Comparison of ENCODE assay signal across 20 cellular contexts in genomic region chr3:140134231-140134630, GRCh38.
"Had no signal": no experiment of that assay in that cellular context is flagged by ENCODE, and none has a peak within 500 bp of the region (broad histone marks: within the 10 kb centered on the region; RNA-seq: fewer than 3 reads in every experiment).

No MANE protein-coding gene starts in this region.

- H3K36me3 ChIP-seq: left ventricle myocardium inferior, lower lobe of right lung, tibial artery, upper lobe of left lung, uterus had no signal

- H3K4me3 ChIP-seq: hepatocyte, left ventricle myocardium inferior, lower lobe of right lung, tibial artery, upper lobe of left lung, uterus had no signal

- H3K9me3 ChIP-seq: left ventricle myocardium inferior, lower lobe of right lung, tibial artery, upper lobe of left lung, uterus had no signal

- DNase-seq: effector CD4-positive, alpha-beta T cell; endodermal cell; erythroblast; foreskin keratinocyte; head of caudate nucleus; kidney; left cardiac atrium; left ventricle myocardium inferior; lower lobe of right lung; natural killer cell; posterior cingulate gyrus; right cardiac atrium; small intestine; stimulated activated CD4-positive, alpha-beta T cell treated with anti-CD3 and anti-CD28 coated beads, Interleukin-12 subunit alpha, Interleukin-12 subunit beta, amount 100 ng/mL, for 4 hours; stimulated activated CD8-positive, alpha-beta memory T cell treated with anti-CD3 and anti-CD28 coated beads, Interleukin-4, amount 100 ng/mL, for 48 hours; tibial artery; upper lobe of left lung; uterus had no signal

- ATAC-seq: foreskin keratinocyte; left cardiac atrium; lower lobe of right lung; natural killer cell; right cardiac atrium; stimulated activated effector memory CD8-positive, alpha-beta T cell treated with anti-CD3 and anti-CD28 coated beads, Interleukin-12 subunit alpha, Interleukin-12 subunit beta, amount 100 ng/mL, for 72 hours had no signal

- H3K27me3 ChIP-seq: tibial artery, upper lobe of left lung, uterus had no signal

- H3K27ac ChIP-seq: foreskin keratinocyte, hepatocyte, left ventricle myocardium inferior, lower lobe of right lung, tibial artery, upper lobe of left lung, uterus had no signal
